In the genomic region with DNA sequence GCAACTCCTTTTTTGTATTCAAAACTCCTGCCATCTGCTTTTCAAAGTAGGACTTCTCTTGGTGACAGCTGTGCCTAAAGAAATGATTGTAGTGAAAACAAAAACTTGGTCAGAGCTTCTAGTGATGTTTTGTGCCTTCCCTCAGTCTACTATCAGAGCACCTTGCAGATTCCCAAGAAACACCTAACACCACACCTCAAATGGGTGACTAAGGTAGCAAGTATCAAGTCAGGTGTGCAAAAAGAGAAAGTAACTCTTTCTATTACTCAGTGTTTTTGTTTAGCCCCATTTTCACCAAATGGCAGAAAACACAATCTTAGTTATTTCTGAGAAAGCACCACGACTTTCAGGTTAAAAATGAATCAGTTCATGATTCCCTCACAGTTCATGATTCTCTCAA, we compare ENCODE assay signal across 19 cellular contexts.
"Had no signal": no experiment of that assay in that cellular context is flagged by ENCODE, and none has a peak within 500 bp of the region (broad histone marks: within the 10 kb centered on the region; RNA-seq: fewer than 3 reads in every experiment).

No MANE protein-coding gene starts in this region.

- H3K27me3 ChIP-seq: spleen, tibial nerve had no signal

- H3K27me3 Mint-ChIP-seq: brain had no signal

- H3K4me1 ChIP-seq: left ventricle myocardium inferior, tibial nerve had no signal

- H3K36me3 ChIP-seq: left ventricle myocardium inferior, spleen, tibial nerve had no signal

- H3K9me3 ChIP-seq: left ventricle myocardium inferior, tibial nerve had no signal

- H3K4me3 Mint-ChIP-seq: activated CD4-positive, alpha-beta T cell treated with anti-CD3 and anti-CD28 coated beads, Interleukin-2, amount 10 ng/mL, durations not matched to agents 24 days and 14 days; activated CD8-positive, alpha-beta T cell treated with anti-CD3 and anti-CD28 coated beads, Interleukin-2, amount 10 ng/mL, durations not matched to agents 7 days and 5 days; activated naive CD8-positive, alpha-beta T cell treated with anti-CD3 and anti-CD28 coated beads, Interleukin-2, amount 10 ng/mL, durations not matched to agents 7 days and 5 days; brain; central memory CD8-positive, alpha-beta T cell; neural crest cell had no signal

- H3K27ac ChIP-seq: coronary artery, left ventricle myocardium inferior, spleen, tibial nerve had no signal

- ATAC-seq: activated CD8-positive, alpha-beta T cell treated with anti-CD3 and anti-CD28 coated beads, Interleukin-2, amount 10 ng/mL, durations not matched to agents 7 days and 5 days; stimulated activated naive CD8-positive, alpha-beta T cell treated with anti-CD3 and anti-CD28 coated beads, Interleukin-15, Interleukin-2, amounts not matched to agents 100 U/mL and 50 U/mL, for 24 hours had no signal

- H3K4me3 ChIP-seq: coronary artery, left ventricle myocardium inferior, spleen, tibial nerve had no signal

- H3K27ac Mint-ChIP-seq: activated CD4-positive, alpha-beta T cell treated with anti-CD3 and anti-CD28 coated beads, Interleukin-2, amount 10 ng/mL, durations not matched to agents 24 days and 14 days; activated CD8-positive, alpha-beta T cell treated with anti-CD3 and anti-CD28 coated beads, Interleukin-2, amount 10 ng/mL, durations not matched to agents 7 days and 5 days; activated naive CD8-positive, alpha-beta T cell treated with anti-CD3 and anti-CD28 coated beads, Interleukin-2, amount 10 ng/mL, durations not matched to agents 7 days and 5 days had no signal

- H3K4me1 Mint-ChIP-seq: central memory CD8-positive, alpha-beta T cell had no signal

- H3K36me3 Mint-ChIP-seq: brain had no signal

- DNase-seq: activated CD4-positive, alpha-beta T cell treated with anti-CD3 and anti-CD28 coated beads, Interleukin-2, amount 10 ng/mL, durations not matched to agents 24 days and 14 days; activated CD4-positive, CD25-positive, alpha-beta regulatory T cell; activated CD8-positive, alpha-beta memory T cell treated with anti-CD3 and anti-CD28 coated beads, Interleukin-2, amount 50 U/mL, for 4 hours; activated CD8-positive, alpha-beta T cell treated with anti-CD3 and anti-CD28 coated beads, Interleukin-2, amount 10 ng/mL, durations not matched to agents 7 days and 5 days; activated naive CD4-positive, alpha-beta T cell; activated naive CD8-positive, alpha-beta T cell treated with anti-CD3 and anti-CD28 coated beads, Interleukin-2, amount 10 ng/mL, durations not matched to agents 7 days and 5 days; head of caudate nucleus; kidney glomerular epithelial cell; left ventricle myocardium inferior; retina; spleen; stimulated activated naive CD8-positive, alpha-beta T cell treated with anti-CD3 and anti-CD28 coated beads, Interleukin-15, Interleukin-2, amounts not matched to agents 100 U/mL and 50 U/mL, for 24 hours; T-helper 1 cell; T-helper 9 cell had no signal
